In the genomic region with DNA sequence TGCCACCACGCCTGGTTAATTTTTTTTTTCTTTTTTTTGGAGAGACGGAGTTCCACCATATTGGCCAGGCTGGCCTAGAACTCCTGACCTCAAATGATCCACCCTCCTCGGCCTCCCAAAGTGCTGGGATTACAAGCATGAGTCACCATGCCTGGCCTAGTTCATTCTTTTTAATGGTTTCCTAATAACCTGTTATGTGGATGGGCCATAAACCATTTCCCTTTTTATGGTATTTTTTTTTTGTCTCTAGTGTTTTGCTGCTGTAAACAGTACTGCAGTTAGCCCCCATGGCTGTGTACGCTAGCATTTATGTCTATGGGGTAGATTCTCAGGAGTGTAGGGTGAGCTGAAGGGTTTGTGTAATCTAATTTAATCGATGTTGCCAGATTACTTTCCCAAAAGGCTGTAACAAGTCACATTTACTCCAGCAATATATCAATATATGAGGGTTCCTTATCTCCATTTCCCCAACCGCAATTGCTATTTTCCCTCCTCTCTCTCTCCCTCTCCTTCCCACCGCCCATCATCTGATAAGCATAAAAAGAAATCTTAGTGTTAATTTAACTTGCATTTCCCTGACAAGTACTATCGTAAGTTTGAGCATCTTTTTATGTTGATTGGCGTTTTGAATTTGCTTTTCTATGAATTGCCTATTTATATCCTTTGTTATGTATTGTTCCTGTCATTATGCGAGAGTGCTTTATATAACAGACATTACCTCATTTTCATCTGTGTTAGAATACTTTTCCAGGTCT, we compare ENCODE assay signal across 13 cellular contexts. TPM values are rescaled to one million over a fixed set of nuclear protein-coding genes. Genes with fewer than 3 reads are reported as not detected.
DNase-seq lines count a peak whose midpoint lies in the region; ATAC-seq, FAIRE-seq and TF ChIP-seq lines count a peak whose summit lies in the region.
"Had no signal": no experiment of that assay in that cellular context is flagged by ENCODE, and none has a peak within 500 bp of the region (broad histone marks: within the 10 kb centered on the region; RNA-seq: fewer than 3 reads in every experiment).

No MANE protein-coding gene starts in this region.

- no peak for TF ChIP-seq CTCF in kidney (IDR thresholded peaks at IDR 0.05; ENCODE audit: borderline replicate concordance, extremely low read depth, insufficient read depth)

- 83 to 93% methylated on average over 2 to 4 of the region's 10 CpGs for WGBS in mesodermal cell (ENCODE audit: insufficient coverage in 2 of 2), 2 experiments

- H3K27me3 Mint-ChIP-seq in T-helper 17 cell, result no peaks in the 10 kb centered on the region
- H3K27me3 Mint-ChIP-seq: activated CD4-positive, alpha-beta memory T cell treated with anti-CD3 and anti-CD28 coated beads for 36 hours had no signal

- H3K36me3 Mint-ChIP-seq in T-helper 17 cell (ENCODE audit: low read depth), result peaks cover 19% of the 10 kb centered on the region
- H3K36me3 Mint-ChIP-seq: neural progenitor cell had no signal

- intact Hi-C loops in kidney (cut with DNase I), result no loop called here

- FAIRE-seq in kidney (lab: Jason Lieb, UNC), result no peak
- FAIRE-seq: keratinocyte had no signal

- H3K27ac ChIP-seq in mesodermal cell (ENCODE audit: low read depth, low read length, severe bottlenecking), result peak overlapping the region; percentile 63
- H3K27ac ChIP-seq in kidney (ENCODE audit: low read depth in 2 of 2, low read length in 2 of 2), result no peak overlapping the region
- H3K27ac ChIP-seq: foreskin keratinocyte, neural progenitor cell, thoracic aorta had no signal

- H3K4me3 Mint-ChIP-seq in T-helper 17 cell, result no peak overlapping the region
- H3K4me3 Mint-ChIP-seq: activated CD4-positive, alpha-beta memory T cell treated with anti-CD3 and anti-CD28 coated beads for 36 hours; neural progenitor cell had no signal

- DNase-seq in CD1c-positive myeloid dendritic cell (ENCODE audit: extremely low spot score) (peak; percentile 58), GF-D8 (lab: John Stamatoyannopoulos, UW) (peak; percentile 56), T-helper 17 cell (no peak), NCI-H1436 (lab: John Stamatoyannopoulos, UW) (no peak), kidney (no peak)
- DNase-seq: activated CD4-positive, alpha-beta memory T cell treated with anti-CD3 and anti-CD28 coated beads for 36 hours; cortex of kidney; foreskin keratinocyte had no signal

- no peak overlapping the region for H3K4me3 ChIP-seq in mesodermal cell (ENCODE audit: extremely low read depth, insufficient read depth, low read length, poor library complexity, severe bottlenecking)
- H3K4me3 ChIP-seq in kidney (ENCODE audit: low read length in 2 of 2), result no peak overlapping the region
- H3K4me3 ChIP-seq: neural progenitor cell, thoracic aorta had no signal

- H3K9ac ChIP-seq in kidney (ENCODE audit: low read length in 2 of 2), result no peak overlapping the region
- H3K9ac ChIP-seq: neural progenitor cell had no signal

- ATAC-seq in T-helper 17 cell, result no peak
- ATAC-seq in GM18858 (IDR thresholded peaks at IDR 0.05; ENCODE audit: unreplicated experiment), result no peak
- ATAC-seq: foreskin keratinocyte had no signal

- H3K27ac Mint-ChIP-seq in T-helper 17 cell, result peak overlapping the region; percentile 89
- H3K27ac Mint-ChIP-seq: neural progenitor cell had no signal

- H3K4me1 ChIP-seq in mesodermal cell (ENCODE audit: control insufficient read depth, insufficient read depth, low read length, poor library complexity, severe bottlenecking) (peaks cover 79% of the 10 kb centered on the region), kidney (ENCODE audit: control insufficient read depth in 1 of 2, insufficient read depth in 1 of 2, low read depth in 1 of 2, low read length in 2 of 2) (peaks cover 0 to 9% of the 10 kb centered on the region in 2 donors)

- H3K9me3 ChIP-seq in T-helper 17 cell (ENCODE audit: control insufficient read depth, low read length, poor library complexity, severe bottlenecking) (no peaks in the 10 kb centered on the region), mesodermal cell (ENCODE audit: control insufficient read depth, low read length) (no peaks in the 10 kb centered on the region), kidney (ENCODE audit: control insufficient read depth in 1 of 2, low read length in 2 of 2) (no peaks in the 10 kb centered on the region)
- H3K9me3 ChIP-seq: thoracic aorta had no signal

- peaks cover 78% of the 10 kb centered on the region for H3K4me1 Mint-ChIP-seq in T-helper 17 cell

- H3K36me3 ChIP-seq in mesodermal cell (ENCODE audit: control insufficient read depth, insufficient read depth, low read length), result no peaks in the 10 kb centered on the region
- H3K36me3 ChIP-seq in kidney (ENCODE audit: control insufficient read depth in 1 of 2, insufficient read depth in 2 of 2, low read length in 2 of 2), result no peaks in the 10 kb centered on the region
- H3K36me3 ChIP-seq: neural progenitor cell, thoracic aorta had no signal

RNA-seq across cellular contexts. Expression of a gene that starts 28.7 kb away (rescaled TPM):
- 100 to 1,000 TPM in 1 of 2 donors, 10 to 100 TPM in 1; 88.0 to 101 TPM for total RNA-seq in T-helper 17 cell
- 49.2 TPM for polyA plus RNA-seq in mesodermal cell (2013, experiment 1 of 2)
- 45.0 TPM for polyA plus RNA-seq in mesodermal cell (2013, experiment 2 of 2)
- total RNA-seq in kidney, result 18.3 TPM
- polyA plus RNA-seq in kidney (ENCODE audit: insufficient read depth, low read depth, low replicate concordance), result 3.9 TPM

Comparison
In these comparisons a context has a peak if more than half of its experiments do, and no peak if none do; other contexts are left out.
1. DNase-seq: peak in CD1c-positive myeloid dendritic cell (single experiment) and GF-D8 (single experiment); none in T-helper 17 cell (0 of 3), NCI-H1436 (single experiment) and kidney (single experiment).